Comparison of ENCODE assay signal across 19 cellular contexts in genomic region chr6:44859901-44860410, GRCh38.
"Had no signal": no experiment of that assay in that cellular context is flagged by ENCODE, and none has a peak within 500 bp of the region (broad histone marks: within the 10 kb centered on the region; RNA-seq: fewer than 3 reads in every experiment).

No MANE protein-coding gene starts in this region.

- H3K4me3 Mint-ChIP-seq: activated CD8-positive, alpha-beta T cell treated with anti-CD3 and anti-CD28 coated beads, Interleukin-2, amount 10 ng/mL, durations not matched to agents 7 days and 5 days; activated naive CD8-positive, alpha-beta T cell treated with anti-CD3 and anti-CD28 coated beads, Interleukin-2, amount 10 ng/mL, durations not matched to agents 7 days and 5 days; nephron; stimulated activated naive CD8-positive, alpha-beta T cell treated with anti-CD3 and anti-CD28 coated beads, Interleukin-15, Interleukin-2, amounts not matched to agents 100 ng/mL and 50 ng/mL, for 24 hours had no signal

- H3K27ac ChIP-seq: colonic mucosa, esophagus muscularis mucosa, gastroesophageal sphincter, neutrophil, ovary, prostate gland, tibial artery had no signal

- H3K27me3 Mint-ChIP-seq: activated naive CD8-positive, alpha-beta T cell treated with anti-CD3 and anti-CD28 coated beads, Interleukin-2, amount 10 ng/mL, durations not matched to agents 7 days and 5 days; stimulated activated naive CD8-positive, alpha-beta T cell treated with anti-CD3 and anti-CD28 coated beads, Interleukin-15, Interleukin-2, amounts not matched to agents 100 ng/mL and 50 ng/mL, for 24 hours had no signal

- DNase-seq: activated CD4-positive, alpha-beta T cell treated with anti-CD3 and anti-CD28 coated beads, Interleukin-2, amount 50 U/mL, for 1 hour; activated CD4-positive, CD25-positive, alpha-beta regulatory T cell treated with anti-CD3 and anti-CD28 coated beads, Interleukin-2, amount 50 U/mL, for 72 hours; activated CD8-positive, alpha-beta T cell treated with anti-CD3 and anti-CD28 coated beads, Interleukin-2, amount 10 ng/mL, durations not matched to agents 7 days and 5 days; activated naive CD8-positive, alpha-beta T cell treated with anti-CD3 and anti-CD28 coated beads, Interleukin-2, amount 10 ng/mL, durations not matched to agents 7 days and 5 days; amygdala; colonic mucosa; head of caudate nucleus; hypothalamus; left ventricle myocardium superior; mammary epithelial cell; ovary; stimulated activated CD4-positive, alpha-beta T cell treated with anti-CD3 and anti-CD28 coated beads, Interleukin-12 subunit alpha, Interleukin-12 subunit beta, amount 100 ng/mL, for 4 hours; tibial artery had no signal

- H3K27me3 ChIP-seq: colonic mucosa, esophagus muscularis mucosa, gastroesophageal sphincter, neutrophil, ovary, tibial artery had no signal

- H3K4me1 ChIP-seq: colonic mucosa had no signal

- H3K9me3 ChIP-seq: colonic mucosa, neutrophil, ovary, prostate gland had no signal

- ATAC-seq: activated CD8-positive, alpha-beta T cell treated with anti-CD3 and anti-CD28 coated beads, Interleukin-2, amount 10 ng/mL, durations not matched to agents 7 days and 5 days; gastroesophageal sphincter; left ventricle myocardium superior had no signal

- H3K36me3 ChIP-seq: colonic mucosa, esophagus muscularis mucosa, gastroesophageal sphincter, neutrophil, ovary, prostate gland, tibial artery had no signal

- H3K27ac Mint-ChIP-seq: activated CD8-positive, alpha-beta T cell treated with anti-CD3 and anti-CD28 coated beads, Interleukin-2, amount 10 ng/mL, durations not matched to agents 7 days and 5 days; activated naive CD8-positive, alpha-beta T cell treated with anti-CD3 and anti-CD28 coated beads, Interleukin-2, amount 10 ng/mL, durations not matched to agents 7 days and 5 days; nephron; stimulated activated naive CD8-positive, alpha-beta T cell treated with anti-CD3 and anti-CD28 coated beads, Interleukin-15, Interleukin-2, amounts not matched to agents 100 ng/mL and 50 ng/mL, for 24 hours had no signal

- H3K4me3 ChIP-seq: colonic mucosa, esophagus muscularis mucosa, gastroesophageal sphincter, ovary, prostate gland, tibial artery had no signal
